ENCODE assay signal across 1 cellular context in genomic region chr6:28598757-28599686, GRCh38.
TF ChIP-seq lines count a peak whose summit lies in the region.

No MANE protein-coding gene starts in this region.

TF ChIP-seq in K562, 482 proteins besides CTCF, POLR2A, EP300 and RAD21 (continued from another document):
- 0 out of 2 replicates have a peak, but pooled peaks have one; percentile 11 for TF ChIP-seq MGA (IDR thresholded peaks at IDR 0.05)
- TF ChIP-seq ZNF57 (CRISPR knock-in tag; IDR thresholded peaks at IDR 0.05) = no peak
- TF ChIP-seq HDAC6 (IDR thresholded peaks at IDR 0.05; ENCODE audit: low read depth, low read length) = no peak
- TF ChIP-seq ZNF77 (CRISPR knock-in tag; IDR thresholded peaks at IDR 0.05) = no peak
- TF ChIP-seq MEF2A (IDR thresholded peaks at IDR 0.05; ENCODE audit: control insufficient read depth, low read depth, low read length) = no peak
- no peak for TF ChIP-seq ZBTB11 (CRISPR knock-in tag; IDR thresholded peaks at IDR 0.05)
- TF ChIP-seq CHAMP1 (IDR thresholded peaks at IDR 0.05) = peak; percentile 92
- no peak for TF ChIP-seq EP400 (IDR thresholded peaks at IDR 0.05)
- no peak for TF ChIP-seq ZNF586 (CRISPR knock-in tag; conservative IDR thresholded peaks at IDR 0.05)
- no peak for TF ChIP-seq PREB (CRISPR knock-in tag; IDR thresholded peaks at IDR 0.05)
- no peak for TF ChIP-seq XRCC3 (IDR thresholded peaks at IDR 0.05)
- peak; percentile 78 to 85 for TF ChIP-seq KDM1A (IDR thresholded peaks at IDR 0.05)
- TF ChIP-seq YBX1 (IDR thresholded peaks at IDR 0.05) = no peak
